Comparison of ENCODE assay signal across 1 cellular context in genomic region chr7:43296306-43296705, GRCh38.
TF ChIP-seq lines count a peak whose summit lies in the region.

No MANE protein-coding gene starts in this region.

TF ChIP-seq in GM12878, 131 proteins besides CTCF, POLR2A, EP300 and RAD21 (continued from another document):
- TF ChIP-seq NKRF (conservative IDR thresholded peaks at IDR 0.05) (no peak), HCFC1 (IDR thresholded peaks at IDR 0.05; ENCODE audit: low read length) (no peak), REST (IDR thresholded peaks at IDR 0.05; ENCODE audit: low read depth, low read length) (no peak), IKZF2 (IDR thresholded peaks at IDR 0.05) (no peak), SIN3A (IDR thresholded peaks at IDR 0.05; ENCODE audit: low read depth, low read length) (no peak), TCF12 (IDR thresholded peaks at IDR 0.05; ENCODE audit: low read depth, low read length) (no peak)
